18 cellular contexts compared by ENCODE assay signal in genomic region chrX:141669689-141670088, GRCh38. TPM values are rescaled to one million over a fixed set of nuclear protein-coding genes. Genes with fewer than 3 reads are reported as not detected.
A peak's percentile ranks its signal among the peaks of the same experiment; 100 is the strongest.
DNase-seq lines count a peak whose midpoint lies in the region; ATAC-seq, FAIRE-seq and TF ChIP-seq lines count a peak whose summit lies in the region.
"Had no signal": no experiment of that assay in that cellular context is flagged by ENCODE, and none has a peak within 500 bp of the region (broad histone marks: within the 10 kb centered on the region; RNA-seq: fewer than 3 reads in every experiment).

No MANE protein-coding gene starts in this region.

- no peaks in the 10 kb centered on the region for H3K27me3 ChIP-seq in HepG2 (ENCODE audit: control insufficient read depth in 1 of 2, insufficient read depth in 2 of 2, low read length in 2 of 2)

- CTCF ChIA-PET in HepG2 (lab: Yijun Ruan, JAX; ENCODE audit: low intra/inter-chr PET ratio, low total read pairs) = no interaction called here

- no peaks in the 10 kb centered on the region for H3K4me1 ChIP-seq in HepG2 (ENCODE audit: insufficient read depth, low read length)
- H3K4me1 ChIP-seq: Caco-2, HAP-1 had no signal

- no peak overlapping the region for H3K4me2 ChIP-seq in HepG2 (ENCODE audit: low read depth, low read length)
- H3K4me2 ChIP-seq: SK-N-SH had no signal

- BruUV-seq in HepG2 (replicated peaks; lab: Mats Ljungman, UMichigan) = no TSS peak

- no peak overlapping the region for H3K4me3 ChIP-seq in fibroblast of mammary gland (ENCODE audit: control insufficient read depth, low read depth, low read length)
- no peak overlapping the region for H3K4me3 ChIP-seq in HepG2 (replicated peaks in 1 of 3; ENCODE audit: insufficient read depth in 1 of 3, low read depth in 2 of 3, low read length in 3 of 3)
- H3K4me3 ChIP-seq: HAP-1, K562 had no signal

- H3K79me2 ChIP-seq in HepG2 (ENCODE audit: insufficient read depth, low read length) = no peaks in the 10 kb centered on the region

- in situ Hi-C loops in HepG2 (cut with HindIII; ENCODE audit: extremely low pct_ligation_motif_present, low pct_unique_long_range_greater_than_20kb) = no loop called here

- no peak overlapping the region for H3K9ac ChIP-seq in HepG2 (ENCODE audit: insufficient read depth, low read depth, low read length)
- H3K9ac ChIP-seq: SK-N-SH had no signal

- no peak for TF ChIP-seq EP300 in HepG2 (IDR thresholded peaks at IDR 0.05; ENCODE audit: low read depth in 2 of 2, low read length in 2 of 2)
- TF ChIP-seq EP300 in HepG2 (CRISPR knock-in tag; IDR thresholded peaks at IDR 0.05; ENCODE audit: borderline replicate concordance) = no peak

- H3K9me3 ChIP-seq in HepG2 (ENCODE audit: low read length) = peaks cover 10% of the 10 kb centered on the region; the same call in 1 of the 2 replicates
- H3K9me3 ChIP-seq: Caco-2, HAP-1, SK-N-SH had no signal

- H4K20me1 ChIP-seq in HepG2 (ENCODE audit: insufficient read depth, low read length) = no peaks in the 10 kb centered on the region

- TF ChIP-seq CTCF in fibroblast of mammary gland (conservative IDR thresholded peaks at IDR 0.05; ENCODE audit: control insufficient read depth, insufficient read depth, low read depth, low read length) (no peak), HepG2 (CRISPR knock-in tag; IDR thresholded peaks at IDR 0.05) (no peak)

- H2AFZ ChIP-seq in HepG2 (ENCODE audit: low read length) = no peak overlapping the region

- DNase-seq in EH (ENCODE audit: low read depth) (peak; percentile 7), NCI-H524 treated with DMSO at 0.1 percent for 48 hours (lab: John Stamatoyannopoulos, UW) (peak; percentile 74), fibroblast of mammary gland (ENCODE audit: low read depth) (peak; percentile 2), myocyte (ENCODE audit: low read depth) (peak; percentile 8), activated T-cell treated with anti-CD3 and anti-CD28 coated beads for 4 hours (no peak), HepG2 (ENCODE audit: low spot score) (no peak), COLO829 (ENCODE audit: low spot score) (no peak)
- DNase-seq: Caco-2, DMS153, NCI-H1092 treated with DMSO at 0.1 percent for 48 hours, NCI-H187, NCI-H345, NCI-H69, Right ventricle myocardium superior, SK-N-SH had no signal

- no peak for FAIRE-seq in HepG2 (lab: Jason Lieb, UNC)
- FAIRE-seq: K562, RCC 7860 had no signal

- H3K36me3 ChIP-seq in HepG2 (replicated peaks in 1 of 2; ENCODE audit: control insufficient read depth in 1 of 2, insufficient read depth in 2 of 2, low read length in 2 of 2) = no peaks in the 10 kb centered on the region
- H3K36me3 ChIP-seq: HAP-1 had no signal

- no peak for TF ChIP-seq POLR2A in HepG2 (IDR thresholded peaks at IDR 0.05; ENCODE audit: insufficient read depth in 1 of 2, low read depth in 2 of 2, low read length in 2 of 2)

- intact Hi-C loops in HepG2 (cut with micrococcal nuclease; ENCODE audit: unreplicated experiment) = no loop called here

- no peak overlapping the region for H3K27ac ChIP-seq in HepG2 (ENCODE audit: extremely low read length, insufficient read depth, low read length)

- no peak for TF ChIP-seq RAD21 in HepG2 (CRISPR knock-in tag; IDR thresholded peaks at IDR 0.05)

- POLR2A ChIA-PET in HepG2 (lab: Yijun Ruan, JAX) = no interaction called here

- no peak for ATAC-seq in HepG2
- ATAC-seq: K562 had no signal

- 7% methylated on average over 1 of the region's 1 CpG for WGBS in HepG2 (ENCODE audit: low lambda C conversion rate)

TF ChIP-seq in HepG2, 621 proteins besides CTCF, POLR2A, EP300 and RAD21:
- no peak for TF ChIP-seq ZNF672 (CRISPR knock-in tag; IDR thresholded peaks at IDR 0.05)
- no peak for TF ChIP-seq MIER2 (CRISPR knock-in tag; IDR thresholded peaks at IDR 0.05)
- no peak for TF ChIP-seq ATF7 (IDR thresholded peaks at IDR 0.05)
- no peak for TF ChIP-seq ATF7 (CRISPR knock-in tag; IDR thresholded peaks at IDR 0.05)
- no peak for TF ChIP-seq E2F1 (CRISPR knock-in tag; IDR thresholded peaks at IDR 0.05)
- no peak for TF ChIP-seq KAT8 (CRISPR knock-in tag; IDR thresholded peaks at IDR 0.05)
- no peak for TF ChIP-seq ZNF329 (CRISPR knock-in tag; IDR thresholded peaks at IDR 0.05; ENCODE audit: low read depth)
- TF ChIP-seq NFRKB (IDR thresholded peaks at IDR 0.05) = no peak
- no peak for TF ChIP-seq TBL1XR1 (IDR thresholded peaks at IDR 0.05; ENCODE audit: borderline replicate concordance, low read length, partially characterized antibody)
- TF ChIP-seq ZNF512B (CRISPR knock-in tag; IDR thresholded peaks at IDR 0.05; ENCODE audit: borderline replicate concordance) = no peak
- no peak for TF ChIP-seq NR3C1 (CRISPR knock-in tag; IDR thresholded peaks at IDR 0.05)
- no peak for TF ChIP-seq ZBTB44 (CRISPR knock-in tag; IDR thresholded peaks at IDR 0.05)
- no peak for TF ChIP-seq U2AF1 (optimal IDR thresholded peaks at IDR 0.05; ENCODE audit: low read depth, low read length)
- TF ChIP-seq ZNF256 (CRISPR knock-in tag; conservative IDR thresholded peaks at IDR 0.05) = no peak

RNA-seq across cellular contexts. Expression of gene SPANXD, which starts 28.9 kb away (rescaled TPM):
- total RNA-seq in myocyte = not detected in 2 replicates
- not detected for polyA plus RNA-seq in myocyte (2012)
- total RNA-seq in HepG2 (2016; rRNA removed; fragmentation: Illumina TruSeq; extraction: Trizol) = not detected in 2 replicates
- not detected in 2 replicates for total RNA-seq in HepG2 (2016; cell fraction: cytosol; rRNA removed; fragmentation: Illumina TruSeq; extraction: Trizol; ENCODE audit: low read depth)
- total RNA-seq in HepG2 (2016; cell fraction: insoluble cytoplasmic fraction; rRNA removed; fragmentation: Illumina TruSeq; extraction: Trizol) = not detected in 2 replicates
- total RNA-seq in HepG2 (2016; cell fraction: membrane; rRNA removed; fragmentation: Illumina TruSeq; extraction: Trizol) = not detected in 2 replicates
- total RNA-seq in HepG2 (2016; cell fraction: nucleus; rRNA removed; fragmentation: Illumina TruSeq; extraction: Trizol) = not detected in 2 replicates
- not detected in 2 replicates for polyA plus RNA-seq in HepG2 (2011; rRNA removed)
- not detected in 2 replicates for polyA plus RNA-seq in HepG2 (2011; cell fraction: cytosol; rRNA removed)
- not detected in 2 replicates for polyA plus RNA-seq in HepG2 (2011; cell fraction: nucleus; rRNA removed)
- not detected in 2 replicates for polyA plus RNA-seq in HepG2 (2012)
- polyA plus RNA-seq in HepG2 (2016; cell fraction: cytosol; fragmentation: Illumina TruSeq; extraction: Trizol; ENCODE audit: low read depth) = not detected in 2 replicates
- not detected in 2 replicates for polyA plus RNA-seq in HepG2 (2016; cell fraction: insoluble cytoplasmic fraction; fragmentation: Illumina TruSeq; extraction: Trizol; ENCODE audit: low read depth)
- not detected in 2 replicates for polyA plus RNA-seq in HepG2 (2016; cell fraction: membrane; fragmentation: Illumina TruSeq; extraction: Trizol; ENCODE audit: low read depth)
- not detected in 2 replicates for polyA plus RNA-seq in HepG2 (2016; cell fraction: nucleus; fragmentation: Illumina TruSeq; extraction: Trizol; ENCODE audit: insufficient read depth, low read depth)
- not detected in 2 replicates for polyA minus RNA-seq in HepG2 (2011; rRNA and poly(A)+ RNA removed; ENCODE audit: low replicate concordance)
- not detected in 2 replicates for polyA minus RNA-seq in HepG2 (2011; cell fraction: cytosol; rRNA and poly(A)+ RNA removed)
- polyA minus RNA-seq in HepG2 (2011; cell fraction: nucleus; rRNA and poly(A)+ RNA removed) = not detected in 2 replicates
- total RNA-seq: Caco-2, K562, Right ventricle myocardium superior had no signal

Comparison
In these comparisons a context has a peak if more than half of its experiments do, and no peak if none do; other contexts are left out.
1. DNase-seq: peak in EH (single experiment), NCI-H524 treated with DMSO at 0.1 percent for 48 hours (single experiment), fibroblast of mammary gland (single experiment) and myocyte (single experiment); none in activated T-cell treated with anti-CD3 and anti-CD28 coated beads for 4 hours (single experiment), HepG2 (single experiment) and COLO829 (single experiment).